11 cellular contexts compared by ENCODE assay signal in genomic region chr14:28831126-28831525, GRCh38.
DNase-seq lines count a peak whose midpoint lies in the region; ATAC-seq, FAIRE-seq and TF ChIP-seq lines count a peak whose summit lies in the region.
"Had no signal": no experiment of that assay in that cellular context is flagged by ENCODE, and none has a peak within 500 bp of the region (broad histone marks: within the 10 kb centered on the region; RNA-seq: fewer than 3 reads in every experiment).

No MANE protein-coding gene starts in this region.

- H4K20me1 ChIP-seq in K562 (replicated peaks; ENCODE audit: control insufficient read depth, insufficient read depth, low read length): no peaks in the 10 kb centered on the region

- no peak for TF ChIP-seq CTCF in K562 (IDR thresholded peaks at IDR 0.05 in 2 of 3, conservative IDR thresholded peaks at IDR 0.05 in 1 of 3; ENCODE audit: insufficient read depth in 2 of 3, low read depth in 1 of 3, low read length in 3 of 3)
- TF ChIP-seq CTCF in psoas muscle (IDR thresholded peaks at IDR 0.05): no peak

- peaks cover 32% of the 10 kb centered on the region; the same call in 2 of the 3 replicates for H3K36me3 ChIP-seq in K562 (ENCODE audit: control insufficient read depth, insufficient read depth, low read length)
- H3K36me3 ChIP-seq in psoas muscle (ENCODE audit: insufficient read depth in 1 of 2, low read depth in 1 of 2): no peaks in the 10 kb centered on the region

- POLR2A ChIA-PET in K562 (lab: Yijun Ruan, JAX): interaction anchor here (0.8 to 1.4 kb wide), 3 partner anchors 8 to 63 kb away, joined by 3 to 6 read pairs (median 4); no protein-coding TSS in a partner anchor

- peak overlapping the region; percentile 82 for H3K4me2 ChIP-seq in K562 (ENCODE audit: insufficient read depth, low read length)

- 0% methylated on average over 2 of the region's 3 CpGs for WGBS in K562 (ENCODE audit: insufficient coverage, low coverage, missing lambda C conversion rate)
- 38 to 51% (median 41%) methylated on average over 3 of the region's 3 CpGs for WGBS in psoas muscle, 3 donors

- peak; percentile 10; the same call in 1 of the 2 replicates for TF ChIP-seq EP300 in K562 (IDR thresholded peaks at IDR 0.05; ENCODE audit: low read length)

- no peak for TF ChIP-seq RAD21 in K562 (CRISPR knock-in tag; conservative IDR thresholded peaks at IDR 0.05 in 1 of 2, IDR thresholded peaks at IDR 0.05 in 1 of 2)

- no peaks in the 10 kb centered on the region for H3K9me1 ChIP-seq in K562 (ENCODE audit: control insufficient read depth, insufficient read depth, low read length)

- peak; percentile 93 for ATAC-seq in GM18520 (IDR thresholded peaks at IDR 0.05; ENCODE audit: unreplicated experiment)
- ATAC-seq in GM21515 (IDR thresholded peaks at IDR 0.05; ENCODE audit: unreplicated experiment): peak; percentile 90
- ATAC-seq in HG03103 (IDR thresholded peaks at IDR 0.05; ENCODE audit: low read depth, unreplicated experiment): peak; percentile 99
- ATAC-seq in K562: peak; percentile 81
- no peak for ATAC-seq in psoas muscle

- peak; percentile 70 for FAIRE-seq in K562 (lab: Jason Lieb, UNC)

- H2AFZ ChIP-seq in K562 (ENCODE audit: low read depth, low read length): peak overlapping the region; percentile 14; the same call in 1 of the 2 replicates

- H3K9ac ChIP-seq in K562 (ENCODE audit: insufficient read depth in 1 of 2, low read depth in 2 of 2, low read length in 2 of 2): peak overlapping the region; percentile 52 to 92; a peak in 3 of 4 replicates

- H3K4me1 ChIP-seq in K562 (replicated peaks in 1 of 2; ENCODE audit: control insufficient read depth in 2 of 2, insufficient read depth in 2 of 2, low read length in 2 of 2): no peaks in the 10 kb centered on the region; a peak in 1 of 5 replicates
- no peaks in the 10 kb centered on the region for H3K4me1 ChIP-seq in psoas muscle

- TF ChIP-seq POLR2A in K562 (conservative IDR thresholded peaks at IDR 0.05): no peak

- CTCF ChIA-PET in K562 (lab: Yijun Ruan, JAX; ENCODE audit: low intra/inter-chr PET ratio): no interaction called here

- no peaks in the 10 kb centered on the region for H3K27me3 ChIP-seq in K562 (ENCODE audit: control insufficient read depth in 2 of 2, insufficient read depth in 2 of 2, low read length in 2 of 2)
- no peaks in the 10 kb centered on the region for H3K27me3 ChIP-seq in psoas muscle (ENCODE audit: insufficient read depth in 3 of 3, low read length in 2 of 3)

- H3K27ac ChIP-seq in K562 (ENCODE audit: extremely low read depth, low read depth, low read length): peak overlapping the region; percentile 90; the same call in 2 of the 3 replicates
- H3K27ac ChIP-seq in psoas muscle: no peak overlapping the region

- H3K9me3 ChIP-seq in K562 (replicated peaks; ENCODE audit: control insufficient read depth, insufficient read depth, low read depth, low read length) (no peaks in the 10 kb centered on the region), psoas muscle (no peaks in the 10 kb centered on the region)

- in situ Hi-C loops in K562 (cut with MboI): no loop called here

- DNase-seq in K562 (ENCODE audit: extremely low read depth in 1 of 4, low spot score in 3 of 4): peak in 2 of 4 experiments; percentile 16 to 56
- DNase-seq in RPMI8226: no peak
- no peak for DNase-seq in psoas muscle
- no peak for DNase-seq in NCI-H1092 (lab: John Stamatoyannopoulos, UW)
- no peak for DNase-seq in stimulated activated CD4-positive, alpha-beta T cell treated with anti-CD3 and anti-CD28 coated beads, Interleukin-4, amount 100 ng/mL, for 1 hour
- DNase-seq: CD8-positive, alpha-beta memory T cell; NCI-H1417 treated with DMSO at 0.1 percent for 48 hours; SHP77 had no signal

- H3K4me3 ChIP-seq in K562: peak overlapping the region; percentile 67
- no peak overlapping the region for H3K4me3 ChIP-seq in psoas muscle

- intact Hi-C loops in K562 (cut with micrococcal nuclease): no loop called here
- intact Hi-C loops in psoas muscle (cut with DNase I): no loop called here

- H3K79me2 ChIP-seq in K562 (ENCODE audit: control insufficient read depth, insufficient read depth, low read length): peaks cover 28% of the 10 kb centered on the region

- no TSS peak for BruUV-seq in K562 (replicated peaks; lab: Mats Ljungman, UMichigan)

TF ChIP-seq in K562, 482 proteins besides CTCF, POLR2A, EP300 and RAD21 (continues in another document):
- TF ChIP-seq NCOA4 (IDR thresholded peaks at IDR 0.05; ENCODE audit: partially characterized antibody) (no peak), SIN3A (IDR thresholded peaks at IDR 0.05; ENCODE audit: borderline replicate concordance in 2 of 2, control insufficient read depth in 1 of 2, low read depth in 2 of 2, low read length in 2 of 2) (no peak), CBX8 (IDR thresholded peaks at IDR 0.05; ENCODE audit: borderline replicate concordance, extremely low read depth, low read depth, low read length, poor library complexity, severe bottlenecking) (no peak), EGR1 (conservative IDR thresholded peaks at IDR 0.05) (0 out of 2 replicates have a peak, but pooled peaks have one; percentile 19), FOXA1 (IDR thresholded peaks at IDR 0.05; ENCODE audit: borderline replicate concordance) (no peak), BRD4 (IDR thresholded peaks at IDR 0.05) (no peak), PKNOX1 (IDR thresholded peaks at IDR 0.05) (no peak), HMBOX1 (IDR thresholded peaks at IDR 0.05) (peak; percentile 41; the same call in 1 of the 2 replicates), ARID1B (IDR thresholded peaks at IDR 0.05) (peak; percentile 57), FOSL1 (tag; conservative IDR thresholded peaks at IDR 0.05) (0 out of 2 replicates have a peak, but pooled peaks have one; percentile 20), ZNF316 (IDR thresholded peaks at IDR 0.05) (no peak), EP400 (IDR thresholded peaks at IDR 0.05) (no peak), ELK3 (CRISPR knock-in tag; IDR thresholded peaks at IDR 0.05) (no peak), IRF9 (tag; IDR thresholded peaks at IDR 0.05) (no peak)

Comparison
In these comparisons a context has a peak if more than half of its experiments do, and no peak if none do; other contexts are left out.
1. ATAC-seq: peak in GM18520 (single experiment), GM21515 (single experiment), HG03103 (single experiment) and K562 (single experiment); none in psoas muscle (0 of 4).